16 cellular contexts compared by ENCODE assay signal in genomic region chr14:92990456-92991430, GRCh38.
A peak's percentile ranks its signal among the peaks of the same experiment; 100 is the strongest.
DNase-seq lines count a peak whose midpoint lies in the region; ATAC-seq and TF ChIP-seq lines count a peak whose summit lies in the region.
"Had no signal": no experiment of that assay in that cellular context is flagged by ENCODE, and none has a peak within 500 bp of the region (broad histone marks: within the 10 kb centered on the region; RNA-seq: fewer than 3 reads in every experiment).

No MANE protein-coding gene starts in this region.

- no peaks in the 10 kb centered on the region for H3K9me3 Mint-ChIP-seq in mesothelial cell of epicardium
- no peaks in the 10 kb centered on the region for H3K9me3 Mint-ChIP-seq in T-helper 2 cell treated with Interferon-gamma antibody and Interleukin-4, amounts not matched to agents 5 μg/mL and 100 μg/mL, for 36 hours
- H3K9me3 Mint-ChIP-seq in GM23338 = no peaks in the 10 kb centered on the region; the same call in 1 of the 3 replicates
- H3K9me3 Mint-ChIP-seq: memory B cell had no signal

- H3K9me2 ChIP-seq in GM23338 (ENCODE audit: insufficient read depth) = no peaks in the 10 kb centered on the region

- TF ChIP-seq EP300 in upper lobe of left lung (IDR thresholded peaks at IDR 0.05) = no peak

- H3K4me3 ChIP-seq in BE2C (ENCODE audit: low read depth, low read length) (no peak overlapping the region), HEK293 (ENCODE audit: low read depth, low read length) (no peak overlapping the region), upper lobe of left lung (no peak overlapping the region), lower leg skin (ENCODE audit: low read depth, poor library complexity, severe bottlenecking) (no peak overlapping the region), GM23338 (no peak overlapping the region)
- H3K4me3 ChIP-seq: SK-N-MC, tibial artery had no signal

- CTCF ChIA-PET in HEK293 (lab: Yijun Ruan, JAX) = interaction anchor here (1.0 kb wide), 1 partner anchor 122 kb away, joined by 3 read pairs; no protein-coding TSS in a partner anchor

- TF ChIP-seq CTCF in BE2C (IDR thresholded peaks at IDR 0.05; ENCODE audit: low read depth, low read length) (0 out of 2 replicates have a peak, but pooled peaks have one; percentile 6), HEK293 (tag by site-specific recombination; IDR thresholded peaks at IDR 0.05) (no peak), mesothelial cell of epicardium (IDR thresholded peaks at IDR 0.05; ENCODE audit: unreplicated experiment) (no peak), upper lobe of left lung (IDR thresholded peaks at IDR 0.05) (no peak), lower leg skin (IDR thresholded peaks at IDR 0.05) (no peak), GM23338 (conservative IDR thresholded peaks at IDR 0.05; ENCODE audit: low read depth in 2 of 2) (no peak)

- H2AFZ ChIP-seq in GM23338 = no peak overlapping the region

- H3K27ac Mint-ChIP-seq in mesothelial cell of epicardium (peak overlapping the region; percentile 30), GM23338 (no peak overlapping the region)
- no peak overlapping the region for H3K27ac Mint-ChIP-seq in T-helper 2 cell treated with Interferon-gamma antibody and Interleukin-4, amounts not matched to agents 5 μg/mL and 100 μg/mL, for 36 hours
- H3K27ac Mint-ChIP-seq: memory B cell had no signal

- H3K4me2 ChIP-seq in GM23338 = no peak overlapping the region

- H4K20me1 ChIP-seq in GM23338 (replicated peaks; ENCODE audit: insufficient read depth) = peaks cover 6% of the 10 kb centered on the region; the same call in 1 of the 2 replicates

- H3K27ac ChIP-seq in HEK293 (ENCODE audit: extremely low read depth, low read depth, low read length) = no peak overlapping the region
- H3K27ac ChIP-seq in angular gyrus (ENCODE audit: low read depth, low read length) = peak overlapping the region; percentile 37
- H3K27ac ChIP-seq in upper lobe of left lung = peak overlapping the region in 1 of 4 donors; percentile 7
- no peak overlapping the region for H3K27ac ChIP-seq in GM23338 (ENCODE audit: low read depth)
- H3K27ac ChIP-seq: HL-60, SK-N-MC, tibial artery had no signal

- POLR2A ChIA-PET in HEK293 (lab: Yijun Ruan, JAX) = no interaction called here

- ATAC-seq in upper lobe of left lung (ENCODE audit: low FRiP score in 2 of 2) (no peak), GM23338 (no peak)

- H3K4me3 Mint-ChIP-seq in mesothelial cell of epicardium (no peak overlapping the region), GM23338 (no peak overlapping the region)
- H3K4me3 Mint-ChIP-seq in T-helper 2 cell treated with Interferon-gamma antibody and Interleukin-4, amounts not matched to agents 5 μg/mL and 100 μg/mL, for 36 hours = no peak overlapping the region
- H3K4me3 Mint-ChIP-seq: memory B cell had no signal

- intact Hi-C loops in lower leg skin (cut with DNase I; ENCODE audit: low total_unique reads) = no loop called here

- 74 to 76% methylated on average over 12 to 22 of the region's 22 CpGs for WGBS in upper lobe of left lung, 2 donors
- 76 to 84% methylated on average over 20 of the region's 22 CpGs for WGBS in lower leg skin, 2 donors

- no peaks in the 10 kb centered on the region for H3K36me3 Mint-ChIP-seq in mesothelial cell of epicardium
- peaks cover 5% of the 10 kb centered on the region for H3K36me3 Mint-ChIP-seq in T-helper 2 cell treated with Interferon-gamma antibody and Interleukin-4, amounts not matched to agents 5 μg/mL and 100 μg/mL, for 36 hours (ENCODE audit: low read depth)
- H3K36me3 Mint-ChIP-seq in GM23338 (ENCODE audit: low read depth) = peaks cover 32% of the 10 kb centered on the region

- H3F3A ChIP-seq in GM23338 (replicated peaks; ENCODE audit: low read depth) = no peaks in the 10 kb centered on the region

- H3K4me1 ChIP-seq in BE2C (peaks cover 45% of the 10 kb centered on the region), HEK293 (ENCODE audit: control insufficient read depth, insufficient read depth, low read length) (0 out of 2 replicates have a peak, but pooled peaks cover 4% of the 10 kb centered on the region), upper lobe of left lung (peaks cover 20 to 40% (median 32%) of the 10 kb centered on the region in 4 donors), GM23338 (ENCODE audit: insufficient read depth) (no peaks in the 10 kb centered on the region)

- peaks cover 19% of the 10 kb centered on the region for H3K36me3 ChIP-seq in BE2C
- peaks cover 0 to 13% of the 10 kb centered on the region in 2 experiments; a peak in 1 of 3 replicates for H3K36me3 ChIP-seq in HEK293 (ENCODE audit: control insufficient read depth in 2 of 2, insufficient read depth in 1 of 2, low read length in 2 of 2)
- peaks cover 0 to 16% (median 0%) of the 10 kb centered on the region in 4 donors for H3K36me3 ChIP-seq in upper lobe of left lung
- no peaks in the 10 kb centered on the region for H3K36me3 ChIP-seq in GM23338 (ENCODE audit: insufficient read depth)

- H3K9me3 ChIP-seq in BE2C (no peaks in the 10 kb centered on the region), HEK293 (ENCODE audit: control insufficient read depth, insufficient read depth, low read depth, low read length) (no peaks in the 10 kb centered on the region), upper lobe of left lung (no peaks in the 10 kb centered on the region)
- H3K9me3 ChIP-seq: tibial artery had no signal

- DNase-seq in BE2C (peak; percentile 65), mesothelial cell of epicardium (ENCODE audit: low spot score in 2 of 2, unreplicated experiment in 2 of 2) (no peak), upper lobe of left lung (no peak), lower leg skin (ENCODE audit: low spot score in 2 of 2) (no peak), GM23338 (ENCODE audit: low spot score) (no peak)
- no peak for DNase-seq in T-helper 2 cell treated with Interferon-gamma antibody and Interleukin-4, amounts not matched to agents 5 μg/mL and 100 μg/mL, for 36 hours (ENCODE audit: low spot score)
- DNase-seq: activated CD8-positive, alpha-beta memory T cell treated with anti-CD3 and anti-CD28 coated beads for 24 hours; activated effector memory CD4-positive, alpha-beta T cell treated with Interleukin-2 at 50 U/mL for 16 hours; KG1; NCI-H187 treated with DMSO at 0.1 percent for 48 hours; tibial artery had no signal

- no peak for TF ChIP-seq POLR2A in upper lobe of left lung (IDR thresholded peaks at IDR 0.05)
- no peak for TF ChIP-seq POLR2A in lower leg skin (IDR thresholded peaks at IDR 0.05)

- 0 out of 2 replicates have a peak, but pooled peaks cover 14% of the 10 kb centered on the region for H3K79me2 ChIP-seq in GM23338 (replicated peaks; ENCODE audit: insufficient read depth)

- H3K4me1 Mint-ChIP-seq in mesothelial cell of epicardium (peaks cover 17% of the 10 kb centered on the region), GM23338 (peaks cover 12% of the 10 kb centered on the region)
- H3K4me1 Mint-ChIP-seq in T-helper 2 cell treated with Interferon-gamma antibody and Interleukin-4, amounts not matched to agents 5 μg/mL and 100 μg/mL, for 36 hours (ENCODE audit: low read depth) = no peaks in the 10 kb centered on the region

- H3K27me3 Mint-ChIP-seq in mesothelial cell of epicardium (ENCODE audit: low read depth) (no peaks in the 10 kb centered on the region), GM23338 (ENCODE audit: insufficient read depth, low read depth, poor library complexity) (peaks cover 18% of the 10 kb centered on the region)
- H3K27me3 Mint-ChIP-seq in T-helper 2 cell treated with Interferon-gamma antibody and Interleukin-4, amounts not matched to agents 5 μg/mL and 100 μg/mL, for 36 hours (ENCODE audit: low read depth) = no peaks in the 10 kb centered on the region
- H3K27me3 Mint-ChIP-seq: memory B cell had no signal

- no peaks in the 10 kb centered on the region for H3K27me3 ChIP-seq in BE2C
- H3K27me3 ChIP-seq in upper lobe of left lung = no peaks in the 10 kb centered on the region
- no peaks in the 10 kb centered on the region for H3K27me3 ChIP-seq in GM23338 (ENCODE audit: insufficient read depth)
- H3K27me3 ChIP-seq: tibial artery had no signal

TF ChIP-seq in HEK293, 187 proteins besides CTCF, POLR2A, EP300 and RAD21:
- TF ChIP-seq ZIC2 (tag by site-specific recombination; IDR thresholded peaks at IDR 0.05) = 0 out of 2 replicates have a peak, but pooled peaks have one; percentile 28
- no peak for TF ChIP-seq ZNF18 (tag by site-specific recombination; IDR thresholded peaks at IDR 0.05)
- no peak for TF ChIP-seq ZNF76 (tag by site-specific recombination; IDR thresholded peaks at IDR 0.05; ENCODE audit: borderline replicate concordance, low read depth)

TF ChIP-seq in GM23338, 12 proteins besides CTCF, POLR2A, EP300 and RAD21 (continues in another document):
- TF ChIP-seq ZNF114 (CRISPR knock-in tag; IDR thresholded peaks at IDR 0.05) (no peak), STAT1 (IDR thresholded peaks at IDR 0.05; ENCODE audit: unreplicated experiment) (no peak), POLR2AphosphoS5 (IDR thresholded peaks at IDR 0.05; ENCODE audit: low read depth) (no peak), ZNF331 (CRISPR knock-in tag; IDR thresholded peaks at IDR 0.05; ENCODE audit: low read depth) (no peak), REST (IDR thresholded peaks at IDR 0.05; ENCODE audit: unreplicated experiment) (no peak), JUNB (IDR thresholded peaks at IDR 0.05; ENCODE audit: unreplicated experiment) (no peak), EZH2phosphoT487 (IDR thresholded peaks at IDR 0.05; ENCODE audit: unreplicated experiment) (no peak), EZH2 (IDR thresholded peaks at IDR 0.05; ENCODE audit: low read depth, unreplicated experiment) (no peak)
